ENCODE assay signal across 20 cellular contexts in the genomic region with DNA sequence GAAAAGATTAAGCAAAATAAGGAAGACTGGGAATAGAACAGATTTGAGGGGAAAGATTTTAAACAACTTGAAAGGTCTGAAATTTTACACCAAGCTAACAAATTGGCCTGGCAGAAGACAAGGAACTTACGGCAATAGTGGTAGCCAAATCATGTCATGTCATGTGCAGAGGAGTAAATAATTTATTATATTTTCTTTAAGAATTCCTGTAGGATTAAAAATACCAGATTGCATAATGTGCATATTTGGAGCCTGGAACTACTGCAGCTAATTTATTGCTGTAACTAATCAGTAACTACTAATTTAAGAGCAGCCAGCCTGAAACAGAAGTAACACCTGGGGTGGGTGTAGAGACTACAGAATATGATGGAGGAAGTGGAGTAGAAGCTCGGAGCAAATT.
A peak's percentile ranks its signal among the peaks of the same experiment; 100 is the strongest.
DNase-seq lines count a peak whose midpoint lies in the region; ATAC-seq and TF ChIP-seq lines count a peak whose summit lies in the region.
"Had no signal": no experiment of that assay in that cellular context is flagged by ENCODE, and none has a peak within 500 bp of the region (broad histone marks: within the 10 kb centered on the region; RNA-seq: fewer than 3 reads in every experiment).

No MANE protein-coding gene starts in this region.

- no peak overlapping the region for H2BK5ac ChIP-seq in mesenchymal stem cell (ENCODE audit: low read depth, low read length, poor library complexity, severe bottlenecking)

- H3K27me3 Mint-ChIP-seq in immature natural killer cell (ENCODE audit: low read depth in 3 of 3): no peaks in the 10 kb centered on the region
- H3K27me3 Mint-ChIP-seq: CD4-positive, CD25-positive, alpha-beta regulatory T cell had no signal

- H3K23ac ChIP-seq in mesenchymal stem cell (ENCODE audit: low read length in 2 of 2): no peak overlapping the region

- no peak overlapping the region for H2BK15ac ChIP-seq in mesenchymal stem cell (ENCODE audit: low read depth, poor library complexity, severe bottlenecking)

- H3K9me3 Mint-ChIP-seq in stimulated activated effector memory CD8-positive, alpha-beta T cell treated with anti-CD3 and anti-CD28 coated beads, Interleukin-12 subunit alpha, Interleukin-12 subunit beta, amount 100 ng/mL, for 72 hours: peaks cover 3% of the 10 kb centered on the region
- H3K9me3 Mint-ChIP-seq in immature natural killer cell: peaks cover 0 to 8% (median 4%) of the 10 kb centered on the region in 6 donors

- H3K9ac ChIP-seq in mesenchymal stem cell (ENCODE audit: low read length): no peak overlapping the region
- H3K9ac ChIP-seq: BLaER1 had no signal

- no peak overlapping the region for H3K27ac Mint-ChIP-seq in stimulated activated effector memory CD8-positive, alpha-beta T cell treated with anti-CD3 and anti-CD28 coated beads, Interleukin-12 subunit alpha, Interleukin-12 subunit beta, amount 100 ng/mL, for 72 hours
- no peak overlapping the region for H3K27ac Mint-ChIP-seq in immature natural killer cell
- H3K27ac Mint-ChIP-seq: CD4-positive, CD25-positive, alpha-beta regulatory T cell had no signal

- no peak overlapping the region for H3K4ac ChIP-seq in mesenchymal stem cell (ENCODE audit: low read depth in 1 of 2, low read length in 2 of 2)

- no peak overlapping the region for H3K4me3 Mint-ChIP-seq in stimulated activated effector memory CD8-positive, alpha-beta T cell treated with anti-CD3 and anti-CD28 coated beads, Interleukin-12 subunit alpha, Interleukin-12 subunit beta, amount 100 ng/mL, for 72 hours
- H3K4me3 Mint-ChIP-seq in immature natural killer cell: no peak overlapping the region
- H3K4me3 Mint-ChIP-seq: CD4-positive, CD25-positive, alpha-beta regulatory T cell had no signal

- no peak for TF ChIP-seq CTCF in epithelial cell of esophagus (IDR thresholded peaks at IDR 0.05; ENCODE audit: insufficient read depth, low read depth, low read length, missing control alignments)

- H3K9me3 ChIP-seq in mesenchymal stem cell (ENCODE audit: control insufficient read depth, low read length): no peaks in the 10 kb centered on the region
- H3K9me3 ChIP-seq: BLaER1, HAP-1 had no signal

- H2BK120ac ChIP-seq in mesenchymal stem cell (ENCODE audit: low read depth, low read length): no peak overlapping the region

- WGBS in mesenchymal stem cell: no CpG with 5 or more reads among the region's 2 CpGs

- no peak overlapping the region for H3K18ac ChIP-seq in mesenchymal stem cell (ENCODE audit: low read depth in 1 of 2, low read length in 2 of 2)

- H3K79me1 ChIP-seq in mesenchymal stem cell (replicated peaks; ENCODE audit: low read length, poor library complexity, severe bottlenecking): no peaks in the 10 kb centered on the region

- H3K14ac ChIP-seq in mesenchymal stem cell (ENCODE audit: low read length in 2 of 2): no peak overlapping the region

- H3K4me2 ChIP-seq in mesenchymal stem cell (ENCODE audit: low read length, poor library complexity, severe bottlenecking): no peak overlapping the region
- H3K4me2 ChIP-seq: BLaER1 had no signal

- no peaks in the 10 kb centered on the region for H3K4me1 ChIP-seq in mesenchymal stem cell (ENCODE audit: control insufficient read depth, insufficient read depth, low read depth, low read length)
- H3K4me1 ChIP-seq: BLaER1, HAP-1 had no signal

- no peak overlapping the region for H2AK5ac ChIP-seq in mesenchymal stem cell (ENCODE audit: low read length, severe bottlenecking)

- no peak overlapping the region for H4K8ac ChIP-seq in mesenchymal stem cell (ENCODE audit: low read length)

- no peak overlapping the region for H4K91ac ChIP-seq in mesenchymal stem cell (ENCODE audit: low read length)

- DNase-seq in EH (ENCODE audit: low read depth): peak; percentile 59
- peak; percentile 76 for DNase-seq in amniotic epithelial cell (ENCODE audit: low read depth)
- peak; percentile 55 for DNase-seq in epithelial cell of esophagus (ENCODE audit: low read depth)
- DNase-seq in mesenchymal stem cell: no peak
- no peak for DNase-seq in ecto neural progenitor cell (ENCODE audit: low spot score)
- DNase-seq in stimulated activated effector memory CD8-positive, alpha-beta T cell treated with anti-CD3 and anti-CD28 coated beads, Interleukin-12 subunit alpha, Interleukin-12 subunit beta, amount 100 ng/mL, for 72 hours (ENCODE audit: low spot score in 2 of 2): no peak
- DNase-seq in immature natural killer cell: no peak
- DNase-seq: CD4-positive, CD25-positive, alpha-beta regulatory T cell; GOT3; KBM-7; MG63; NCI-H1105 treated with DMSO at 0.1 percent for 48 hours; NCI-H1694; NCI-H2029 treated with DMSO at 0.1 percent for 48 hours; NCI-H526 treated with DMSO at 0.1 percent for 48 hours; RPMI8226; SHP77 had no signal

- no peaks in the 10 kb centered on the region for H3K27me3 ChIP-seq in mesenchymal stem cell (ENCODE audit: control insufficient read depth in 1 of 2, insufficient read depth in 1 of 2, low read length in 2 of 2)
- H3K27me3 ChIP-seq: BLaER1, MG63 had no signal

- no peak overlapping the region for H2AFZ ChIP-seq in mesenchymal stem cell (ENCODE audit: low read depth, low read length)

- no peaks in the 10 kb centered on the region for H3K36me3 ChIP-seq in mesenchymal stem cell (ENCODE audit: control insufficient read depth in 1 of 2, insufficient read depth in 2 of 2, low read depth in 1 of 2, low read length in 2 of 2)
- H3K36me3 ChIP-seq: BLaER1, HAP-1, MG63 had no signal

- H3K4me3 ChIP-seq in epithelial cell of esophagus (ENCODE audit: low read length) (no peak overlapping the region), mesenchymal stem cell (ENCODE audit: insufficient read depth in 1 of 2, low read depth in 1 of 2, low read length in 2 of 2) (no peak overlapping the region)
- H3K4me3 ChIP-seq: BLaER1, HAP-1, MG63 had no signal

- no peak for ATAC-seq in GM21723 (IDR thresholded peaks at IDR 0.05; ENCODE audit: unreplicated experiment)
- no peak for ATAC-seq in stimulated activated effector memory CD8-positive, alpha-beta T cell treated with anti-CD3 and anti-CD28 coated beads, Interleukin-12 subunit alpha, Interleukin-12 subunit beta, amount 100 ng/mL, for 72 hours

- H3K4me1 Mint-ChIP-seq in stimulated activated effector memory CD8-positive, alpha-beta T cell treated with anti-CD3 and anti-CD28 coated beads, Interleukin-12 subunit alpha, Interleukin-12 subunit beta, amount 100 ng/mL, for 72 hours: no peaks in the 10 kb centered on the region
- H3K4me1 Mint-ChIP-seq in immature natural killer cell: no peaks in the 10 kb centered on the region
- H3K4me1 Mint-ChIP-seq: CD4-positive, CD25-positive, alpha-beta regulatory T cell had no signal

- peak overlapping the region; percentile 97 for H3K27ac ChIP-seq in mesenchymal stem cell (ENCODE audit: low read length, poor library complexity, severe bottlenecking)
- H3K27ac ChIP-seq: BLaER1 had no signal

- H3K36me3 Mint-ChIP-seq in stimulated activated effector memory CD8-positive, alpha-beta T cell treated with anti-CD3 and anti-CD28 coated beads, Interleukin-12 subunit alpha, Interleukin-12 subunit beta, amount 100 ng/mL, for 72 hours: no peaks in the 10 kb centered on the region
- H3K36me3 Mint-ChIP-seq in immature natural killer cell: no peaks in the 10 kb centered on the region
- H3K36me3 Mint-ChIP-seq: CD4-positive, CD25-positive, alpha-beta regulatory T cell had no signal

- H2BK12ac ChIP-seq in mesenchymal stem cell (ENCODE audit: low read length in 2 of 2): no peak overlapping the region

Comparison
In these comparisons a context has a peak if more than half of its experiments do, and no peak if none do; other contexts are left out.
1. DNase-seq: peak in EH (single experiment), amniotic epithelial cell (single experiment) and epithelial cell of esophagus (single experiment); none in mesenchymal stem cell (single experiment), ecto neural progenitor cell (single experiment), stimulated activated effector memory CD8-positive, alpha-beta T cell treated with anti-CD3 and anti-CD28 coated beads, Interleukin-12 subunit alpha, Interleukin-12 subunit beta, amount 100 ng/mL, for 72 hours (0 of 2) and immature natural killer cell (0 of 3).